ENCODE assay signal across 8 cellular contexts in genomic region chrX:136910565-136911040, GRCh38. TPM values are rescaled to one million over a fixed set of nuclear protein-coding genes. Genes with fewer than 3 reads are reported as not detected.
DNase-seq lines count a peak whose midpoint lies in the region; ATAC-seq and TF ChIP-seq lines count a peak whose summit lies in the region.

No MANE protein-coding gene starts in this region.

- peaks cover 3% of the 10 kb centered on the region for H3K9me3 ChIP-seq in iPS-18c (ENCODE audit: control insufficient read depth, insufficient read depth, low read length)
- no peaks in the 10 kb centered on the region for H3K9me3 ChIP-seq in subcutaneous abdominal adipose tissue (ENCODE audit: control insufficient read depth in 5 of 5, low read length in 5 of 5)
- H3K9me3 ChIP-seq in testis, result no peaks in the 10 kb centered on the region

- H3K36me3 ChIP-seq in subcutaneous abdominal adipose tissue (ENCODE audit: control insufficient read depth in 5 of 5, insufficient read depth in 5 of 5, low read length in 5 of 5), result no peaks in the 10 kb centered on the region
- H3K36me3 ChIP-seq in testis (ENCODE audit: low read depth, missing control alignments), result no peaks in the 10 kb centered on the region

- H3K4me1 ChIP-seq in subcutaneous abdominal adipose tissue (ENCODE audit: control insufficient read depth in 5 of 5, insufficient read depth in 5 of 5, low read length in 5 of 5) (peaks cover 0 to 19% (median 11%) of the 10 kb centered on the region in 5 donors), testis (no peaks in the 10 kb centered on the region)

- peaks cover 23% of the 10 kb centered on the region for H3K4me1 Mint-ChIP-seq in activated CD8-positive, alpha-beta memory T cell treated with anti-CD3 and anti-CD28 coated beads, Interleukin-2, amount 10 ng/mL, durations not matched to agents 7 days and 5 days
- H3K4me1 Mint-ChIP-seq in activated CD8-positive, alpha-beta T cell treated with anti-CD3 and anti-CD28 coated beads, Interleukin-2, amount 10 ng/mL, durations not matched to agents 7 days and 5 days (ENCODE audit: low read depth), result peaks cover 19% of the 10 kb centered on the region

- TF ChIP-seq POLR2A in testis (IDR thresholded peaks at IDR 0.05), result no peak

- intact Hi-C loops in testis (cut with DNase I; ENCODE audit: low total_unique reads), result no loop called here

- CTCF ChIA-PET in activated CD8-positive, alpha-beta memory T cell treated with anti-CD3 and anti-CD28 coated beads, Interleukin-2, amount 10 ng/mL, durations not matched to agents 7 days and 5 days (lab: Charles Lee), result no interaction called here
- CTCF ChIA-PET in activated CD8-positive, alpha-beta T cell treated with anti-CD3 and anti-CD28 coated beads, Interleukin-2, amount 10 ng/mL, durations not matched to agents 7 days and 5 days (lab: Charles Lee), result no interaction called here

- no peaks in the 10 kb centered on the region for H3K36me3 Mint-ChIP-seq in activated CD8-positive, alpha-beta memory T cell treated with anti-CD3 and anti-CD28 coated beads, Interleukin-2, amount 10 ng/mL, durations not matched to agents 7 days and 5 days
- no peaks in the 10 kb centered on the region for H3K36me3 Mint-ChIP-seq in activated CD8-positive, alpha-beta T cell treated with anti-CD3 and anti-CD28 coated beads, Interleukin-2, amount 10 ng/mL, durations not matched to agents 7 days and 5 days (ENCODE audit: low read depth)

- peak overlapping the region in 1 of 5 donors; percentile 65 for H3K9ac ChIP-seq in subcutaneous abdominal adipose tissue (ENCODE audit: low read length in 5 of 5)

- in situ Hi-C loops in GM13976 (cut with MboI; ENCODE audit: low sequenced_read_pairs, unreplicated experiment), result no loop called here

- no peaks in the 10 kb centered on the region for H3K27me3 Mint-ChIP-seq in activated CD8-positive, alpha-beta memory T cell treated with anti-CD3 and anti-CD28 coated beads, Interleukin-2, amount 10 ng/mL, durations not matched to agents 7 days and 5 days
- H3K27me3 Mint-ChIP-seq in activated CD8-positive, alpha-beta T cell treated with anti-CD3 and anti-CD28 coated beads, Interleukin-2, amount 10 ng/mL, durations not matched to agents 7 days and 5 days (ENCODE audit: low read depth), result no peaks in the 10 kb centered on the region

- H3K4me3 Mint-ChIP-seq in activated CD8-positive, alpha-beta memory T cell treated with anti-CD3 and anti-CD28 coated beads, Interleukin-2, amount 10 ng/mL, durations not matched to agents 7 days and 5 days, result peak overlapping the region; percentile 94
- H3K4me3 Mint-ChIP-seq in activated CD8-positive, alpha-beta T cell treated with anti-CD3 and anti-CD28 coated beads, Interleukin-2, amount 10 ng/mL, durations not matched to agents 7 days and 5 days, result peak overlapping the region; percentile 86

- H3K27me3 ChIP-seq in subcutaneous abdominal adipose tissue (ENCODE audit: control insufficient read depth in 5 of 5, insufficient read depth in 4 of 5, low read length in 5 of 5) (peaks cover 0 to 3% (median 2%) of the 10 kb centered on the region in 5 donors), testis (no peaks in the 10 kb centered on the region)

- POLR2A ChIA-PET in activated CD8-positive, alpha-beta T cell treated with anti-CD3 and anti-CD28 coated beads, Interleukin-2, amount 10 ng/mL, durations not matched to agents 7 days and 5 days (lab: Charles Lee), result interaction anchor here (0.7 to 3.1 kb wide), 2 partner anchors 13 to 30 kb away, joined by 3 to 22 read pairs; partner anchors contain the start of gene RBMX

- ATAC-seq in activated CD8-positive, alpha-beta memory T cell treated with anti-CD3 and anti-CD28 coated beads, Interleukin-2, amount 10 ng/mL, durations not matched to agents 7 days and 5 days, result no peak
- ATAC-seq in activated CD8-positive, alpha-beta T cell treated with anti-CD3 and anti-CD28 coated beads, Interleukin-2, amount 10 ng/mL, durations not matched to agents 7 days and 5 days, result no peak

- H3K27ac ChIP-seq in subcutaneous abdominal adipose tissue (ENCODE audit: low read depth, low read length) (no peak overlapping the region), testis (no peak overlapping the region), substantia nigra (ENCODE audit: low read depth, low read length, poor library complexity, severe bottlenecking) (no peak overlapping the region)

- WGBS in testis, 2 donors, result 0 to 9% methylated on average over 4 of the region's 4 CpGs

- H3K27ac Mint-ChIP-seq in activated CD8-positive, alpha-beta memory T cell treated with anti-CD3 and anti-CD28 coated beads, Interleukin-2, amount 10 ng/mL, durations not matched to agents 7 days and 5 days, result peak overlapping the region; percentile 88
- peak overlapping the region; percentile 56 for H3K27ac Mint-ChIP-seq in activated CD8-positive, alpha-beta T cell treated with anti-CD3 and anti-CD28 coated beads, Interleukin-2, amount 10 ng/mL, durations not matched to agents 7 days and 5 days

- H3K9me3 Mint-ChIP-seq in activated CD8-positive, alpha-beta memory T cell treated with anti-CD3 and anti-CD28 coated beads, Interleukin-2, amount 10 ng/mL, durations not matched to agents 7 days and 5 days (ENCODE audit: low read depth), result no peaks in the 10 kb centered on the region
- H3K9me3 Mint-ChIP-seq in activated CD8-positive, alpha-beta T cell treated with anti-CD3 and anti-CD28 coated beads, Interleukin-2, amount 10 ng/mL, durations not matched to agents 7 days and 5 days (ENCODE audit: insufficient read depth), result no peaks in the 10 kb centered on the region

- H3K4me3 ChIP-seq in iPS-18c (ENCODE audit: insufficient read depth, low read depth, low read length) (peak overlapping the region; percentile 74), subcutaneous abdominal adipose tissue (ENCODE audit: low read depth in 1 of 5, low read length in 5 of 5) (peak overlapping the region; percentile 59 to 80 (median 78)), testis (no peak overlapping the region)

- no peak for TF ChIP-seq CTCF in GM13976 (IDR thresholded peaks at IDR 0.05; ENCODE audit: borderline replicate concordance, control extremely low read depth, extremely low read depth, insufficient read depth, missing control alignments)
- TF ChIP-seq CTCF in testis (IDR thresholded peaks at IDR 0.05), result no peak

- DNase-seq in activated CD8-positive, alpha-beta memory T cell treated with anti-CD3 and anti-CD28 coated beads, Interleukin-2, amount 10 ng/mL, durations not matched to agents 7 days and 5 days, result no peak
- no peak for DNase-seq in activated CD8-positive, alpha-beta memory T cell treated with anti-CD3 and anti-CD28 coated beads, Interleukin-2, amount 50 U/mL, for 48 hours
- DNase-seq in activated CD8-positive, alpha-beta T cell treated with anti-CD3 and anti-CD28 coated beads, Interleukin-2, amount 10 ng/mL, durations not matched to agents 7 days and 5 days, result no peak
- DNase-seq in GM13976 (ENCODE audit: low spot score), result no peak
- DNase-seq in testis, result no peak
- no peak for DNase-seq in substantia nigra (lab: John Stamatoyannopoulos, UW)

RNA-seq across cellular contexts. Expression of gene RBMX, which starts 30.1 kb away (rescaled TPM):
- total RNA-seq in activated CD8-positive, alpha-beta memory T cell treated with anti-CD3 and anti-CD28 coated beads, Interleukin-2, amount 10 ng/mL, durations not matched to agents 7 days and 5 days, result 100 to 1,000 TPM; 247 to 301 TPM
- total RNA-seq in activated CD8-positive, alpha-beta T cell treated with anti-CD3 and anti-CD28 coated beads, Interleukin-2, amount 10 ng/mL, durations not matched to agents 7 days and 5 days, result 100 to 1,000 TPM; 265 to 276 TPM
- 100 to 1,000 TPM; 135 to 164 TPM for total RNA-seq in testis
- 106 TPM for polyA plus RNA-seq in testis (ENCODE audit: insufficient read depth, low read depth, low replicate concordance)

Comparison
In these comparisons a context has a peak if more than half of its experiments do, and no peak if none do; other contexts are left out.
1. H3K4me3 ChIP-seq: peak in iPS-18c (single experiment) and subcutaneous abdominal adipose tissue (5 of 5); none in testis (0 of 2).